Comparison of ENCODE assay signal across 8 cellular contexts in the genomic region with DNA sequence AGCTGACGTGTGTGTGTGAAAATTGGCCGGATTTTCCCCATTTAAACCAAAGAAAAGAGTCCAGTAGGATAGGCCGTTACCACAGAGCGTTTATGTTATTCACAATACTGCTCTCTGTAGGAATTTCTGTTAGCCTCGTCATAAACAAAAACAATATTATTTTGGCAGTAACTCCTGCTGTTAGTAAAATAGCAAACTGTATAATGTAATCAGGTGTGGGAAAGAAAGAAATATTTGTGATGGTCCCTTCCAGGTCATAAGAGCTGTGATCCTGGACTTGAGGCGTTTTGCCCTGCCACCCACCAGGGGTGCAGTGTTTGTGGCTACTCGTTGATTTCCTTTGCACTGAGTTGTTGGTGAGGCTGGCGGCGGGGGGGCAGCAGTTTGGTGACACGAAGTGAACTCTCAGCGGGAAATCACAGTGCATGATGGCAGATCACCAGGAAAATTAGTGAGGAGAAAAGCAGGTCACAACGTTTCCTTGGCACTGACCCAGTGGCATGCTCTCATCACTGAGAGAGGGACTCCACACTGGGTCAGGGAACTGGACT. TPM values are rescaled to one million over a fixed set of nuclear protein-coding genes. Genes with fewer than 3 reads are reported as not detected.
DNase-seq lines count a peak whose midpoint lies in the region; ATAC-seq, FAIRE-seq and TF ChIP-seq lines count a peak whose summit lies in the region.

No MANE protein-coding gene starts in this region.

- no peak for FAIRE-seq in HTR-8/SVneo (lab: Jason Lieb, UNC)

- peaks cover 70% of the 10 kb centered on the region for H3K4me1 ChIP-seq in psoas muscle

- H3K27me3 ChIP-seq in psoas muscle (ENCODE audit: insufficient read depth in 3 of 3, low read length in 2 of 3), result no peaks in the 10 kb centered on the region

- peak overlapping the region; percentile 33 for H3K27ac Mint-ChIP-seq in Calu3 (ENCODE audit: unreplicated experiment)

- no peaks in the 10 kb centered on the region for H3K36me3 ChIP-seq in psoas muscle (ENCODE audit: insufficient read depth in 1 of 2, low read depth in 1 of 2)

- H3K9me3 Mint-ChIP-seq in Calu3 (ENCODE audit: low read depth, unreplicated experiment), result no peaks in the 10 kb centered on the region

- DNase-seq in Calu3, result peak; percentile 64
- peak; percentile 27 for DNase-seq in NCI-H2029 treated with DMSO at 0.1 percent for 48 hours (lab: John Stamatoyannopoulos, UW)
- peak; percentile 5 for DNase-seq in glomerular visceral epithelial cell (ENCODE audit: extremely low spot score)
- peak; percentile 56 to 89 for DNase-seq in psoas muscle
- DNase-seq in stimulated activated naive CD4-positive, alpha-beta T cell (lab: John Stamatoyannopoulos, UW), result no peak
- no peak for DNase-seq in HTR-8/SVneo (ENCODE audit: insufficient read length, low spot score)
- no peak for DNase-seq in KG1 (lab: John Stamatoyannopoulos, UW)
- no peak for DNase-seq in erythroblast (lab: John Stamatoyannopoulos, UW)

- no peaks in the 10 kb centered on the region for H3K9me3 ChIP-seq in psoas muscle

- TF ChIP-seq POLR2A in erythroblast (IDR thresholded peaks at IDR 0.05; ENCODE audit: low read length), result no peak

- peaks cover 65% of the 10 kb centered on the region for H3K4me1 Mint-ChIP-seq in Calu3 (ENCODE audit: low read depth, unreplicated experiment)

- H3K27me3 Mint-ChIP-seq in Calu3 (ENCODE audit: unreplicated experiment), result no peaks in the 10 kb centered on the region

- peak overlapping the region; percentile 95 for H3K27ac ChIP-seq in psoas muscle

- BruUV-seq in Calu3 (replicated peaks; lab: Mats Ljungman, UMichigan), result no TSS peak

- peak in 2 of 4 donors; percentile 14 to 33 for ATAC-seq in psoas muscle

- H3K4me3 Mint-ChIP-seq in Calu3 (ENCODE audit: low read depth, unreplicated experiment), result peak overlapping the region; percentile 93

- WGBS in psoas muscle, 3 donors, result 14 to 16% (median 14%) methylated on average over 12 of the region's 12 CpGs

- CTCF ChIA-PET in Calu3 (lab: Charles Lee), result interaction anchor here (1.0 to 2.1 kb wide), 6 partner anchors 27 to 136 kb away, joined by 3 to 11 read pairs (median 4); no protein-coding TSS in a partner anchor

- peaks cover 66% of the 10 kb centered on the region for H3K36me3 Mint-ChIP-seq in Calu3 (ENCODE audit: insufficient read depth, unreplicated experiment)

- TF ChIP-seq CTCF in Calu3 (IDR thresholded peaks at IDR 0.05; ENCODE audit: unreplicated experiment) (peak; percentile 35), psoas muscle (IDR thresholded peaks at IDR 0.05) (no peak)

- peak overlapping the region; percentile 93 for H3K4me3 ChIP-seq in psoas muscle

- intact Hi-C loops in Calu3 (cut with micrococcal nuclease; ENCODE audit: unreplicated experiment) (loop anchor here (5.0 kb wide), 1 partner anchor 169 kb away; no protein-coding TSS in a partner anchor), psoas muscle (cut with DNase I) (loop anchor here (5.0 kb wide), 3 partner anchors 51 to 131 kb away; no protein-coding TSS in a partner anchor)

RNA-seq across cellular contexts. Expression of gene EEPD1, which starts 2.8 kb away (rescaled TPM):
- total RNA-seq in Calu3 (2022) (48.8 and 55.5 TPM in 2 replicates), psoas muscle (10 to 100 TPM; 13.3 to 51.3 (median 32.7) TPM)
- 10 to 100 TPM in 2 of 3 donors, 1 to 10 TPM in 1; 7.3 to 61.2 (median 45.5) TPM for polyA plus RNA-seq in psoas muscle

Comparison
In these comparisons a context has a peak if more than half of its experiments do, and no peak if none do; other contexts are left out.
1. DNase-seq: peak in Calu3 (single experiment), NCI-H2029 treated with DMSO at 0.1 percent for 48 hours (single experiment), glomerular visceral epithelial cell (single experiment) and psoas muscle (2 of 2); none in stimulated activated naive CD4-positive, alpha-beta T cell (0 of 6), HTR-8/SVneo (single experiment), KG1 (single experiment) and erythroblast (0 of 2).